35 cellular contexts compared by ENCODE assay signal in the genomic region with DNA sequence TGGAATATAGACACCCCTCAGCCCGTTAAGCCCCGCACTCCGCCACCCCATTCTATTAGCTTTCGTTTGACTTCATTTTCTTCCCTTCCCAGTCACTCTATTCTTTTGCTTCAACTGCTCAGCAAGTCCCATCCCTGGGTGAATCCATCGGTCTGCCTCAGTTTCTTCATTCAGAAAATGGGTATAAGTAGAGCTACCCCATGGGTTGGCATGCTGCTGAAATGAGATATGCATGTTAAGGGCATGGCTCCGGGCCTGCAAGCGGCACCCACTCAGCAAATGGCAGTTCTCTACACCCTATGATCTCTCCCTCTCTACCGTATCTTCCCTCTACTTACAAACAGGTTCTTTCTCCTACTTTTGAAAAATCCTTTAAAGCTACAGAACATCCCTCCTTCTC.
"Had no signal": no experiment of that assay in that cellular context is flagged by ENCODE, and none has a peak within 500 bp of the region (broad histone marks: within the 10 kb centered on the region; RNA-seq: fewer than 3 reads in every experiment).

No MANE protein-coding gene starts in this region.

- H3K9me3 Mint-ChIP-seq: activated CD4-positive, alpha-beta T cell treated with anti-CD3 and anti-CD28 coated beads, Interleukin-2, amount 10 ng/mL, durations not matched to agents 7 days and 5 days; activated naive CD4-positive, alpha-beta T cell treated with anti-CD3 and anti-CD28 coated beads for 36 hours; activated T-cell treated with anti-CD3 and anti-CD28 coated beads, Interleukin-2, amount 50 U/mL, for 4 hours; activated T-helper 1 cell treated with anti-CD3 and anti-CD28 coated beads, Interleukin-12 subunit alpha, Interleukin-12 subunit beta, Interleukin-2, Interleukin-4 antibody, amounts not matched to agents 30 ng/mL and 10 ng/mL and 1 ng/mL, durations not matched to agents 14 hours and 24 hours and 36 hours; central memory CD8-positive, alpha-beta T cell; T-helper 1 cell treated with Interleukin-12 subunit alpha and Interleukin-12 subunit beta and Interleukin-4 antibody, amounts not matched to agents 30 μg/mL and 1 μg/mL, for 36 hours; T-helper 2 cell treated with Interferon-gamma antibody and Interleukin-4, amounts not matched to agents 5 μg/mL and 100 μg/mL, for 36 hours; WTC11 had no signal

- H3K27me3 Mint-ChIP-seq: activated CD4-positive, alpha-beta T cell treated with anti-CD3 and anti-CD28 coated beads for 36 hours; activated CD4-positive, alpha-beta T cell treated with anti-CD3 and anti-CD28 coated beads, Interleukin-2, amount 10 ng/mL, durations not matched to agents 7 days and 5 days; central memory CD8-positive, alpha-beta T cell had no signal

- H3K27ac ChIP-seq: cardiac muscle cell, Peyer's patch, SJSA1 had no signal

- H3K4me1 ChIP-seq: Peyer's patch had no signal

- H3K27ac Mint-ChIP-seq: activated CD4-positive, alpha-beta T cell treated with anti-CD3 and anti-CD28 coated beads for 36 hours; activated CD4-positive, alpha-beta T cell treated with anti-CD3 and anti-CD28 coated beads, Interleukin-2, amount 10 ng/mL, durations not matched to agents 7 days and 5 days; activated naive CD4-positive, alpha-beta T cell treated with anti-CD3 and anti-CD28 coated beads for 36 hours; activated naive CD4-positive, alpha-beta T cell treated with anti-CD3 and anti-CD28 coated beads, Interleukin-2, amount 50 U/mL, for 72 hours; activated T-helper 1 cell treated with anti-CD3 and anti-CD28 coated beads, Interleukin-12 subunit alpha, Interleukin-12 subunit beta, Interleukin-2, Interleukin-4 antibody, amounts not matched to agents 30 ng/mL and 10 ng/mL and 1 ng/mL, durations not matched to agents 14 hours and 24 hours and 36 hours; T-helper 1 cell treated with Interleukin-12 subunit alpha and Interleukin-12 subunit beta and Interleukin-4 antibody, amounts not matched to agents 30 μg/mL and 1 μg/mL, for 36 hours; T-helper 2 cell treated with Interferon-gamma antibody and Interleukin-4, amounts not matched to agents 5 μg/mL and 100 μg/mL, for 36 hours; WTC11 had no signal

- H3K36me3 ChIP-seq: cardiac muscle cell, MG63, Peyer's patch, SJSA1 had no signal

- H3K4me3 ChIP-seq: cardiac muscle cell, MG63, Peyer's patch, SJSA1 had no signal

- DNase-seq: activated CD4-positive, alpha-beta T cell treated with anti-CD3 and anti-CD28 coated beads for 36 hours; activated CD4-positive, alpha-beta T cell treated with anti-CD3 and anti-CD28 coated beads, Interleukin-2, amount 10 ng/mL, durations not matched to agents 7 days and 5 days; activated CD4-positive, alpha-beta T cell treated with anti-CD3 and anti-CD28 coated beads, Interleukin-2, amount 50 U/mL, for 48 hours; activated CD8-positive, alpha-beta memory T cell treated with anti-CD3 and anti-CD28 coated beads, Interleukin-2, amount 50 U/mL, for 4 hours; activated gamma-delta T cell treated with Interleukin-2 at 50 U/mL for 16 hours; activated naive CD4-positive, alpha-beta T cell treated with anti-CD3 and anti-CD28 coated beads for 36 hours; activated T-cell treated with anti-CD3 and anti-CD28 coated beads for 4 hours; activated T-cell treated with anti-CD3 and anti-CD28 coated beads, Interleukin-2, amount 50 U/mL, for 4 hours; amniotic stem cell; aorta; Kasumi-1; KBM-7; MG63; NCI-H1048; NCI-H1105 treated with DMSO at 0.1 percent for 48 hours; NCI-H1436; NCI-H1694; NCI-H1930; NCI-H2081 treated with DMSO at 0.1 percent for 48 hours; NCI-H226; NCI-H446 treated with DMSO at 0.1 percent for 48 hours; NCI-H524; Peyer's patch; RPMI8226; SHP77 treated with DMSO at 0.1 percent for 48 hours; SK-N-SH had no signal

- H3K27me3 ChIP-seq: cardiac muscle cell, MG63, Peyer's patch, SJSA1 had no signal

- H3K4me3 Mint-ChIP-seq: activated CD4-positive, alpha-beta T cell treated with anti-CD3 and anti-CD28 coated beads for 36 hours; activated CD4-positive, alpha-beta T cell treated with anti-CD3 and anti-CD28 coated beads, Interleukin-2, amount 10 ng/mL, durations not matched to agents 7 days and 5 days; activated naive CD4-positive, alpha-beta T cell treated with anti-CD3 and anti-CD28 coated beads for 36 hours; activated T-cell treated with anti-CD3 and anti-CD28 coated beads, Interleukin-2, amount 50 U/mL, for 4 hours; activated T-helper 1 cell treated with anti-CD3 and anti-CD28 coated beads, Interleukin-12 subunit alpha, Interleukin-12 subunit beta, Interleukin-2, Interleukin-4 antibody, amounts not matched to agents 30 ng/mL and 10 ng/mL and 1 ng/mL, durations not matched to agents 14 hours and 24 hours and 36 hours; central memory CD8-positive, alpha-beta T cell; T-helper 1 cell treated with Interleukin-12 subunit alpha and Interleukin-12 subunit beta and Interleukin-4 antibody, amounts not matched to agents 30 μg/mL and 1 μg/mL, for 36 hours; T-helper 2 cell treated with Interferon-gamma antibody and Interleukin-4, amounts not matched to agents 5 μg/mL and 100 μg/mL, for 36 hours; WTC11 had no signal

- ATAC-seq: activated CD4-positive, alpha-beta T cell treated with anti-CD3 and anti-CD28 coated beads for 36 hours; activated CD4-positive, CD25-positive, alpha-beta regulatory T cell treated with anti-CD3 and anti-CD28 coated beads, Interleukin-2, amount 50 U/mL, for 24 hours; activated naive CD4-positive, alpha-beta T cell treated with anti-CD3 and anti-CD28 coated beads, Interleukin-2, amount 50 U/mL, for 72 hours; activated T-cell treated with anti-CD3 and anti-CD28 coated beads, Interleukin-2, amount 50 U/mL, for 4 hours; WTC11 had no signal

- H3K9me3 ChIP-seq: MG63, Peyer's patch, SJSA1, SK-N-SH had no signal

- H3K36me3 Mint-ChIP-seq: activated naive CD4-positive, alpha-beta T cell treated with anti-CD3 and anti-CD28 coated beads, Interleukin-2, amount 50 U/mL, for 72 hours; WTC11 had no signal

- H3K4me1 Mint-ChIP-seq: central memory CD8-positive, alpha-beta T cell; WTC11 had no signal
